1 cellular context compared by ENCODE assay signal in the genomic region with DNA sequence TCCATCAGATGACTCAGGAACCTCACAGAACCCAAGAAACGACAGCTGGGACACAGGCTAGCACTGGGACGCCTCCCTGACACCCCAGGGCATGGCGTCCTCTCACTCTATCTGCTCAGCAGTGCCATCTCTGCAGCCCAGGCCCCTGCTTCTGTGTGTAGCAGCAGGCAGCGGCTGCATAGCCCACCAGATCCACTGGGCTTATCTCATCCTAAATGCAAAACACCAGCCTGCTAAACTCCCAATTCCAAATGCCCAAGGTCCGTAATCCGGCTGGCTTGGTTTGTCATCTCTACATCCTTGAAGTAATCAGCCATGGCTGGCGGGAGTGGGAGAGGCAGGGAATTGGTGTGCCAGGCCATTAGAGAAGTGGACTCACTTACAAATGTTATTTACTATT.
TF ChIP-seq lines count a peak whose summit lies in the region.

No MANE protein-coding gene starts in this region.

TF ChIP-seq in SK-N-SH, 30 proteins besides CTCF, POLR2A, EP300 and RAD21 (continued from another document):
- TF ChIP-seq, protein P1, sequence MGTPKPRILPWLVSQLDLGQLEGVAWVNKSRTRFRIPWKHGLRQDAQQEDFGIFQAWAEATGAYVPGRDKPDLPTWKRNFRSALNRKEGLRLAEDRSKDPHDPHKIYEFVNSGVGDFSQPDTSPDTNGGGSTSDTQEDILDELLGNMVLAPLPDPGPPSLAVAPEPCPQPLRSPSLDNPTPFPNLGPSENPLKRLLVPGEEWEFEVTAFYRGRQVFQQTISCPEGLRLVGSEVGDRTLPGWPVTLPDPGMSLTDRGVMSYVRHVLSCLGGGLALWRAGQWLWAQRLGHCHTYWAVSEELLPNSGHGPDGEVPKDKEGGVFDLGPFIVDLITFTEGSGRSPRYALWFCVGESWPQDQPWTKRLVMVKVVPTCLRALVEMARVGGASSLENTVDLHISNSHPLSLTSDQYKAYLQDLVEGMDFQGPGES (IDR thresholded peaks at IDR 0.05; ENCODE audit: low read depth, low read length) = no peak
- TF ChIP-seq ELF1 (IDR thresholded peaks at IDR 0.05) = no peak
- TF ChIP-seq RXRA (IDR thresholded peaks at IDR 0.05; ENCODE audit: borderline replicate concordance, low read depth) = no peak
